12 cellular contexts compared by ENCODE assay signal in the genomic region with DNA sequence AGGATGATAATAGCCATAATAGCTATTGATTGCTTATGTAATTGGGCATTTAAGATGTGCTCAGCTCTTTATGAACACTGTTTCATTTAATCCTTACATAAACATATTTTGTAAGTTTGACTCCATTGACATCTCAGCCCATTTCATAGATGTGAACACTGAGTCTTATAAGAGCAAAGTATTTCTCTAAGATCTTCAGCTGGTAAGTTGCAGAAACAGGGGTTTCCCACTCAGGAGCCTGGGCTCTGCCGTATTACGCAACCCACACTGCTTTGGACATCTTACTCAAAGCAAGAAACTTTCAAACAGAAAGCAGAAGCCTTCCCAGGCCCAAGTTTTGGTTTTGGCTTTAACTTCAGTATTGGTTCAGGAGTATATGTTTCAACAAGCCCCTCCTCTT.
DNase-seq lines count a peak whose midpoint lies in the region; ATAC-seq and TF ChIP-seq lines count a peak whose summit lies in the region.
"Had no signal": no experiment of that assay in that cellular context is flagged by ENCODE, and none has a peak within 500 bp of the region (broad histone marks: within the 10 kb centered on the region; RNA-seq: fewer than 3 reads in every experiment).

No MANE protein-coding gene starts in this region.

- no TSS peak for BruUV-seq in Caco-2 (replicated peaks; lab: Mats Ljungman, UMichigan)

- H3K27me3 ChIP-seq in colonic mucosa = no peaks in the 10 kb centered on the region
- no peaks in the 10 kb centered on the region for H3K27me3 ChIP-seq in Caco-2 (replicated peaks; ENCODE audit: control insufficient read depth, insufficient read depth, low read length)

- no peak overlapping the region for H3K9ac ChIP-seq in colonic mucosa (ENCODE audit: low read depth in 2 of 2, low read length in 2 of 2)

- no peak overlapping the region for H3K27ac ChIP-seq in colonic mucosa
- H3K27ac ChIP-seq: PC-9 had no signal

- peak; percentile 40 for DNase-seq in fibroblast of peridontal ligament (ENCODE audit: extremely low read depth)
- DNase-seq in NCI-H1694 (lab: John Stamatoyannopoulos, UW) = no peak
- no peak for DNase-seq in colonic mucosa
- no peak for DNase-seq in Caco-2
- DNase-seq in UCSD-AML1 (lab: John Stamatoyannopoulos, UW; ENCODE audit: unreplicated experiment) = no peak
- DNase-seq: activated CD4-positive, alpha-beta T cell treated with anti-CD3 and anti-CD28 coated beads for 48 hours; PC-9; stimulated activated naive CD8-positive, alpha-beta T cell treated with anti-CD3 and anti-CD28 coated beads, Interleukin-15, amount 100 ng/mL, for 72 hours had no signal

- no peaks in the 10 kb centered on the region for H3K4me1 Mint-ChIP-seq in Caco-2 (ENCODE audit: low read depth, unreplicated experiment)
- H3K4me1 Mint-ChIP-seq: stimulated activated naive CD8-positive, alpha-beta T cell treated with anti-CD3 and anti-CD28 coated beads, Interleukin-15, amount 100 ng/mL, for 72 hours had no signal

- H3K4me3 Mint-ChIP-seq in Caco-2 (ENCODE audit: unreplicated experiment) = no peak overlapping the region
- H3K4me3 Mint-ChIP-seq: activated naive CD8-positive, alpha-beta T cell; stimulated activated naive CD8-positive, alpha-beta T cell treated with anti-CD3 and anti-CD28 coated beads, Interleukin-15, amount 100 ng/mL, for 72 hours had no signal

- H3K9me3 Mint-ChIP-seq in Caco-2 (ENCODE audit: unreplicated experiment) = no peaks in the 10 kb centered on the region

- no peaks in the 10 kb centered on the region for H3K27me3 Mint-ChIP-seq in Caco-2 (ENCODE audit: insufficient read depth, unreplicated experiment)
- H3K27me3 Mint-ChIP-seq: activated naive CD8-positive, alpha-beta T cell; stimulated activated naive CD8-positive, alpha-beta T cell treated with anti-CD3 and anti-CD28 coated beads, Interleukin-15, amount 100 ng/mL, for 72 hours had no signal

- POLR2A ChIA-PET in Caco-2 (lab: Charles Lee) = no interaction called here

- no peak for TF ChIP-seq CTCF in colonic mucosa (IDR thresholded peaks at IDR 0.05)
- no peak for TF ChIP-seq CTCF in Caco-2 (IDR thresholded peaks at IDR 0.05; ENCODE audit: insufficient read depth in 1 of 2, low read depth in 1 of 2, low read length in 1 of 2, severe bottlenecking in 1 of 2, unreplicated experiment in 1 of 2)

- H3K4me1 ChIP-seq in colonic mucosa = peaks cover 3% of the 10 kb centered on the region
- no peaks in the 10 kb centered on the region for H3K4me1 ChIP-seq in Caco-2

- intact Hi-C loops in colonic mucosa (cut with DNase I) = no loop called here
- intact Hi-C loops in Caco-2 (cut with micrococcal nuclease; ENCODE audit: unreplicated experiment) = no loop called here

- ATAC-seq in GM18861 (IDR thresholded peaks at IDR 0.05; ENCODE audit: unreplicated experiment) (peak; percentile 60), GM21723 (IDR thresholded peaks at IDR 0.05; ENCODE audit: unreplicated experiment) (peak; percentile 87), HG03442 (IDR thresholded peaks at IDR 0.05; ENCODE audit: unreplicated experiment) (peak; percentile 93)
- ATAC-seq: stimulated activated naive CD8-positive, alpha-beta T cell treated with anti-CD3 and anti-CD28 coated beads, Interleukin-15, amount 100 ng/mL, for 72 hours had no signal

- no peaks in the 10 kb centered on the region for H3K36me3 Mint-ChIP-seq in Caco-2 (ENCODE audit: insufficient read depth, unreplicated experiment)
- H3K36me3 Mint-ChIP-seq: activated naive CD8-positive, alpha-beta T cell had no signal

- H3K36me3 ChIP-seq in colonic mucosa = no peaks in the 10 kb centered on the region
- H3K36me3 ChIP-seq in Caco-2 (ENCODE audit: control insufficient read depth, insufficient read depth, low read length) = no peaks in the 10 kb centered on the region

- H3K27ac Mint-ChIP-seq in Caco-2 (ENCODE audit: unreplicated experiment) = no peak overlapping the region
- H3K27ac Mint-ChIP-seq: activated naive CD8-positive, alpha-beta T cell; stimulated activated naive CD8-positive, alpha-beta T cell treated with anti-CD3 and anti-CD28 coated beads, Interleukin-15, amount 100 ng/mL, for 72 hours had no signal

- H3K9me3 ChIP-seq in colonic mucosa (no peaks in the 10 kb centered on the region), Caco-2 (no peaks in the 10 kb centered on the region)

- CTCF ChIA-PET in Caco-2 (lab: Charles Lee) = no interaction called here

- no peak overlapping the region for H3K4me3 ChIP-seq in colonic mucosa
- no peak overlapping the region for H3K4me3 ChIP-seq in Caco-2 (ENCODE audit: low read depth, low read length)
- H3K4me3 ChIP-seq: PC-9 had no signal
